Comparison of ENCODE assay signal across 19 cellular contexts in the genomic region with DNA sequence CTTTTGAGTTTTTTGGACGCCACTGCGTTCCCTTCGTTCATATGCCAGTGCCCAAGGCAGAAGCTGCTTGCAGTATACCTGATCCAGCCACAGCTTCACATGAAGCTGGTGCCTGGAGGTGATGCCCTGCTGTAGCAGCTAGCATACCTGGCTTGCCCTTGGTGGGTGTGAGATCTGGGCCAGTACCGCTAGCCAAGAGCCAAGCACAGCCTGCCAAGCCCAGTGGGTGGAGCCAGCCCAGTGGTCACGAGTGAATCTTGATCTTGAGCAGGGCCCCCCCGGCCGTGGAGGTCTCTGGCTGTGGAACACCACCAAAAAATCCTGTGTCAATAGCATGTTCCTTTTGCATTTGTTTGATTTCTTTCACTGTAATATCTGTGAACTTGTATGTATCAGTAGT. TPM values are rescaled to one million over a fixed set of nuclear protein-coding genes. Genes with fewer than 3 reads are reported as not detected.
DNase-seq lines count a peak whose midpoint lies in the region; ATAC-seq, FAIRE-seq and TF ChIP-seq lines count a peak whose summit lies in the region.
"Had no signal": no experiment of that assay in that cellular context is flagged by ENCODE, and none has a peak within 500 bp of the region (broad histone marks: within the 10 kb centered on the region; RNA-seq: fewer than 3 reads in every experiment).

No MANE protein-coding gene starts in this region.

- H3K27ac Mint-ChIP-seq in activated CD4-positive, alpha-beta T cell treated with anti-CD3 and anti-CD28 coated beads for 36 hours = peak overlapping the region; percentile 28
- H3K27ac Mint-ChIP-seq in immature natural killer cell = peak overlapping the region; percentile 34 to 93 (median 82)

- H3K4me2 ChIP-seq in mesendoderm (ENCODE audit: low read length) = no peak overlapping the region

- peaks cover 78% of the 10 kb centered on the region for H3K4me1 Mint-ChIP-seq in activated CD4-positive, alpha-beta T cell treated with anti-CD3 and anti-CD28 coated beads for 36 hours
- peaks cover 81 to 90% of the 10 kb centered on the region in 2 donors for H3K4me1 Mint-ChIP-seq in immature natural killer cell

- no peak overlapping the region for H3K18ac ChIP-seq in mesendoderm (ENCODE audit: low read length)

- H3K27ac ChIP-seq in left ventricle myocardium inferior (replicated peaks) (no peak overlapping the region), mesendoderm (ENCODE audit: low read depth, low read length) (no peak overlapping the region)

- H4K5ac ChIP-seq in mesendoderm (ENCODE audit: low read length) = no peak overlapping the region

- ATAC-seq in activated CD4-positive, alpha-beta T cell treated with anti-CD3 and anti-CD28 coated beads for 36 hours = no peak
- ATAC-seq in left cardiac atrium = no peak
- ATAC-seq: HepG2 had no signal

- no CpG with 5 or more reads among the region's 7 CpGs for WGBS in mesendoderm (ENCODE audit: extremely low coverage, insufficient coverage, low lambda C conversion rate)

- H3K79me1 ChIP-seq in mesendoderm (ENCODE audit: low read length) = no peaks in the 10 kb centered on the region

- intact Hi-C loops in activated CD4-positive, alpha-beta T cell treated with anti-CD3 and anti-CD28 coated beads for 36 hours (cut with DNase I, micrococcal nuclease) = no loop called here
- intact Hi-C loops in left ventricle myocardium inferior (cut with micrococcal nuclease) (no loop called here), left cardiac atrium (cut with DNase I) (loop anchor here in 1 of 2 donors (10.0 kb wide), 1 partner anchor 78 kb away; no protein-coding TSS in a partner anchor)

- H3K4ac ChIP-seq in mesendoderm (ENCODE audit: low read depth, low read length) = no peak overlapping the region

- H3K4me1 ChIP-seq in left ventricle myocardium inferior = peaks cover 11% of the 10 kb centered on the region
- H3K4me1 ChIP-seq in mesendoderm (ENCODE audit: control insufficient read depth, low read depth, low read length) = no peaks in the 10 kb centered on the region
- H3K4me1 ChIP-seq: BE2C, Peyer's patch had no signal

- H2BK120ac ChIP-seq in mesendoderm (ENCODE audit: low read depth, low read length) = no peak overlapping the region

- CTCF ChIA-PET in activated CD4-positive, alpha-beta T cell treated with anti-CD3 and anti-CD28 coated beads for 36 hours (lab: Charles Lee) = interaction anchor here (0.6 kb wide), 1 partner anchor 66 kb away, joined by 3 read pairs; no protein-coding TSS in a partner anchor

- H3K27me3 ChIP-seq in left ventricle myocardium inferior (ENCODE audit: low read depth) (no peaks in the 10 kb centered on the region), mesendoderm (ENCODE audit: insufficient read depth, low read length, poor library complexity) (no peaks in the 10 kb centered on the region)
- H3K27me3 ChIP-seq: BE2C, Peyer's patch had no signal

- H3K9ac ChIP-seq in mesendoderm (ENCODE audit: low read length) = no peak overlapping the region

- no peak overlapping the region for H3K23ac ChIP-seq in mesendoderm (ENCODE audit: low read length)

- no peak overlapping the region for H4K8ac ChIP-seq in mesendoderm (ENCODE audit: low read depth, low read length)

- H2AK5ac ChIP-seq in mesendoderm (ENCODE audit: low read length) = no peak overlapping the region

- peaks cover 7% of the 10 kb centered on the region for H3K9me3 ChIP-seq in left ventricle myocardium inferior (replicated peaks)
- H3K9me3 ChIP-seq: BE2C, Peyer's patch had no signal

- H3K56ac ChIP-seq in mesendoderm (ENCODE audit: low read length) = no peak overlapping the region

- H3K9me3 Mint-ChIP-seq in activated CD4-positive, alpha-beta T cell treated with anti-CD3 and anti-CD28 coated beads for 36 hours (ENCODE audit: low read depth) = peaks cover 13% of the 10 kb centered on the region
- peaks cover 0 to 5% (median 0%) of the 10 kb centered on the region in 6 donors for H3K9me3 Mint-ChIP-seq in immature natural killer cell

- H3K4me3 Mint-ChIP-seq in activated CD4-positive, alpha-beta T cell treated with anti-CD3 and anti-CD28 coated beads for 36 hours = peak overlapping the region; percentile 18
- peak overlapping the region in 4 of 5 donors; percentile 17 to 56 (median 26) for H3K4me3 Mint-ChIP-seq in immature natural killer cell

- H3K79me2 ChIP-seq in mesendoderm (ENCODE audit: control insufficient read depth, insufficient read depth, low read length) = no peaks in the 10 kb centered on the region

- H3K27me3 Mint-ChIP-seq in activated CD4-positive, alpha-beta T cell treated with anti-CD3 and anti-CD28 coated beads for 36 hours = no peaks in the 10 kb centered on the region
- H3K27me3 Mint-ChIP-seq in immature natural killer cell (ENCODE audit: low read depth in 3 of 3) = peaks cover 0 to 2% (median 2%) of the 10 kb centered on the region in 3 donors

- no peak overlapping the region for H2BK5ac ChIP-seq in mesendoderm (ENCODE audit: low read length)

- H3K36me3 Mint-ChIP-seq in activated CD4-positive, alpha-beta T cell treated with anti-CD3 and anti-CD28 coated beads for 36 hours (ENCODE audit: low read depth) = peaks cover 26% of the 10 kb centered on the region
- H3K36me3 Mint-ChIP-seq in immature natural killer cell = peaks cover 10 to 22% (median 22%) of the 10 kb centered on the region in 3 donors

- H3K4me3 ChIP-seq in left ventricle myocardium inferior (no peak overlapping the region), mesendoderm (ENCODE audit: low read length) (no peak overlapping the region)
- H3K4me3 ChIP-seq: Peyer's patch had no signal

- FAIRE-seq in urothelium cell line (lab: Jason Lieb, UNC) = peak; percentile 79
- FAIRE-seq: D721Med, GM12891, HepG2 had no signal

- no peak for TF ChIP-seq CTCF in left ventricle myocardium inferior (IDR thresholded peaks at IDR 0.05; ENCODE audit: borderline replicate concordance)

- H2BK15ac ChIP-seq in mesendoderm (replicated peaks; ENCODE audit: low read depth) = no peak overlapping the region

- H3K36me3 ChIP-seq in left ventricle myocardium inferior (peaks cover 9% of the 10 kb centered on the region), mesendoderm (ENCODE audit: control insufficient read depth, insufficient read depth, low read length) (no peaks in the 10 kb centered on the region)
- H3K36me3 ChIP-seq: BE2C, Peyer's patch had no signal

- DNase-seq in activated CD4-positive, alpha-beta T cell treated with anti-CD3 and anti-CD28 coated beads for 36 hours = no peak
- no peak for DNase-seq in activated CD4-positive, alpha-beta T cell treated with anti-CD3 and anti-CD28 coated beads for 1 hour
- DNase-seq in left ventricle myocardium inferior (peak; percentile 18), left cardiac atrium (no peak), immature natural killer cell (no peak), urothelium cell line (ENCODE audit: low spot score) (no peak), mesendoderm (no peak), SKM-1 treated with dmso at 0.1 percent for 144 hours (lab: John Stamatoyannopoulos, UW; ENCODE audit: unreplicated experiment) (no peak)
- DNase-seq: 8988T, BE2C, KBM-7, NCI-H1105, NCI-H2081 treated with DMSO at 0.1 percent for 48 hours, NCI-H446 treated with DMSO at 0.1 percent for 48 hours, NCI-H69, Peyer's patch had no signal

- POLR2A ChIA-PET in activated CD4-positive, alpha-beta T cell treated with anti-CD3 and anti-CD28 coated beads for 36 hours (lab: Charles Lee) = no interaction called here

RNA-seq across cellular contexts. Expression of gene M6PR, which starts 7.3 kb away (rescaled TPM):
- 100 to 1,000 TPM; 146 to 179 TPM for total RNA-seq in activated CD4-positive, alpha-beta T cell treated with anti-CD3 and anti-CD28 coated beads for 36 hours
- total RNA-seq in left ventricle myocardium inferior (94.2 TPM), left cardiac atrium (100 to 1,000 TPM in 1 of 2 donors, 10 to 100 TPM in 1; 90.0 to 104 TPM)
- polyA plus RNA-seq in immature natural killer cell = 100 to 1,000 TPM; 285 to 435 (median 395) TPM
- polyA plus RNA-seq in mesendoderm (2013, experiment 1 of 2) = 99.7 TPM
- polyA plus RNA-seq in mesendoderm (2013, experiment 2 of 2) = 96.3 TPM

RNA-seq across cellular contexts. Expression of gene KLRG1, which starts 32.6 kb away (rescaled TPM):
- total RNA-seq in activated CD4-positive, alpha-beta T cell treated with anti-CD3 and anti-CD28 coated beads for 36 hours = 1 to 10 TPM; 2.3 to 2.7 TPM
- total RNA-seq in left ventricle myocardium inferior = 6.9 TPM
- 1 to 10 TPM; 3.1 to 7.7 TPM for total RNA-seq in left cardiac atrium
- polyA plus RNA-seq in immature natural killer cell = 100 to 1,000 TPM; 183 to 569 (median 308) TPM
- polyA plus RNA-seq in mesendoderm (2013, experiment 1 of 2) = 4.5 TPM
- 4.6 TPM for polyA plus RNA-seq in mesendoderm (2013, experiment 2 of 2)

RNA-seq across cellular contexts. Expression of gene PHC1, which starts 42.5 kb away (rescaled TPM):
- total RNA-seq in activated CD4-positive, alpha-beta T cell treated with anti-CD3 and anti-CD28 coated beads for 36 hours = 10 to 100 TPM; 17.1 to 21.9 TPM
- 23.4 TPM for total RNA-seq in left ventricle myocardium inferior
- 10 to 100 TPM; 20.1 to 20.3 TPM for total RNA-seq in left cardiac atrium
- 10 to 100 TPM in 1 of 3 donors, 1 to 10 TPM in 2; 3.7 to 22.0 (median 7.1) TPM for polyA plus RNA-seq in immature natural killer cell
- 407 TPM for polyA plus RNA-seq in mesendoderm (2013, experiment 1 of 2)
- polyA plus RNA-seq in mesendoderm (2013, experiment 2 of 2) = 429 TPM
